ENCODE assay signal across 13 cellular contexts in the genomic region with DNA sequence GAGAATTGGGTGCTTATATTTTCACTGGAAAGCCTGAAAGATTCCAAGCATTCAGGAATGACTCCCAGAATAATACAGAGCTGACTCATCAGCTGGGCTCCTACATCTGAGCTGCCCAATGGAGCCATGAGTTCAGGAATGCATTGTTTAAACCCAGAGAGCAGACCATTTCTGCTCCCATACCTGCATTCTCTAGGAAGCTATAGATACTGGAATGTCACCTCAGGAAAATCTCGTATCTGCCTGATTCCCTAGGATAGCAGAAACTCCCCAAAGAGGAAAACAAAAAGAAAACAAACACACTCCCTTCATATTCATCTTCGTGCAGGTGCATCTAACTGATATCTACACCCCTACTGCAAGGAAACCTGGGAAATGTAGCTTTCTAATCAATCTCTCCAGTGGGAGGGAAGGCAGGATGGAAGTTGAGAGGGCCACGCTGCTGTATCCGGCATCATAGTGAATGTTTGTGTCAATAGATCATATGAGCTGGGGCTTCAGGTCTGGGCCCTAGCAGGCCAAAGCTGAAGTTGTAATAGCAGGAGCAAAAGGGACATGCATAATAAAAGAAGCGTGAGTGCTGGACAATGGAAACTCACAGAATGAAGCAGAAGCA. TPM values are rescaled to one million over a fixed set of nuclear protein-coding genes. Genes with fewer than 3 reads are reported as not detected.
DNase-seq lines count a peak whose midpoint lies in the region; TF ChIP-seq lines count a peak whose summit lies in the region.
"Had no signal": no experiment of that assay in that cellular context is flagged by ENCODE, and none has a peak within 500 bp of the region (broad histone marks: within the 10 kb centered on the region; RNA-seq: fewer than 3 reads in every experiment).

No MANE protein-coding gene starts in this region.

- TF ChIP-seq CTCF in cardiac fibroblast (IDR thresholded peaks at IDR 0.05; ENCODE audit: low read depth, low read length), result no peak

- H3K4me3 ChIP-seq in cardiac fibroblast (replicated peaks in 1 of 2; ENCODE audit: low read depth in 2 of 2, low read length in 2 of 2), result no peak overlapping the region
- H3K4me3 ChIP-seq: BLaER1 treated with 17β-estradiol and CSF1 and Interleukin-3, amounts not matched to agents 10 nM and 100 nM; GM12878 had no signal

- H3K4me1 Mint-ChIP-seq in activated naive CD4-positive, alpha-beta T cell treated with anti-CD3 and anti-CD28 coated beads, Interleukin-2, amount 10 ng/mL, durations not matched to agents 7 days and 5 days, result no peaks in the 10 kb centered on the region
- H3K4me1 Mint-ChIP-seq in activated CD4-positive, alpha-beta memory T cell treated with anti-CD3 and anti-CD28 coated beads, Interleukin-2, amount 10 ng/mL, durations not matched to agents 7 days and 5 days, result no peaks in the 10 kb centered on the region

- peaks cover 13% of the 10 kb centered on the region for H3K27me3 Mint-ChIP-seq in activated naive CD4-positive, alpha-beta T cell treated with anti-CD3 and anti-CD28 coated beads, Interleukin-2, amount 10 ng/mL, durations not matched to agents 7 days and 5 days
- no peaks in the 10 kb centered on the region for H3K27me3 Mint-ChIP-seq in activated CD4-positive, alpha-beta memory T cell treated with anti-CD3 and anti-CD28 coated beads, Interleukin-2, amount 10 ng/mL, durations not matched to agents 7 days and 5 days

- POLR2A ChIA-PET in activated CD4-positive, alpha-beta memory T cell treated with anti-CD3 and anti-CD28 coated beads, Interleukin-2, amount 10 ng/mL, durations not matched to agents 7 days and 5 days (lab: Charles Lee), result no interaction called here

- no peaks in the 10 kb centered on the region for H3K36me3 Mint-ChIP-seq in activated naive CD4-positive, alpha-beta T cell treated with anti-CD3 and anti-CD28 coated beads, Interleukin-2, amount 10 ng/mL, durations not matched to agents 7 days and 5 days
- H3K36me3 Mint-ChIP-seq in activated CD4-positive, alpha-beta memory T cell treated with anti-CD3 and anti-CD28 coated beads, Interleukin-2, amount 10 ng/mL, durations not matched to agents 7 days and 5 days (ENCODE audit: low read depth), result no peaks in the 10 kb centered on the region

- no peak overlapping the region for H3K4me3 Mint-ChIP-seq in activated naive CD4-positive, alpha-beta T cell treated with anti-CD3 and anti-CD28 coated beads, Interleukin-2, amount 10 ng/mL, durations not matched to agents 7 days and 5 days
- no peak overlapping the region for H3K4me3 Mint-ChIP-seq in activated CD4-positive, alpha-beta memory T cell treated with anti-CD3 and anti-CD28 coated beads, Interleukin-2, amount 10 ng/mL, durations not matched to agents 7 days and 5 days

- H3K9me3 Mint-ChIP-seq in activated naive CD4-positive, alpha-beta T cell treated with anti-CD3 and anti-CD28 coated beads, Interleukin-2, amount 10 ng/mL, durations not matched to agents 7 days and 5 days, result no peaks in the 10 kb centered on the region
- H3K9me3 Mint-ChIP-seq in activated CD4-positive, alpha-beta memory T cell treated with anti-CD3 and anti-CD28 coated beads, Interleukin-2, amount 10 ng/mL, durations not matched to agents 7 days and 5 days, result no peaks in the 10 kb centered on the region

- no peak overlapping the region for H3K27ac Mint-ChIP-seq in activated naive CD4-positive, alpha-beta T cell treated with anti-CD3 and anti-CD28 coated beads, Interleukin-2, amount 10 ng/mL, durations not matched to agents 7 days and 5 days
- no peak overlapping the region for H3K27ac Mint-ChIP-seq in activated CD4-positive, alpha-beta memory T cell treated with anti-CD3 and anti-CD28 coated beads, Interleukin-2, amount 10 ng/mL, durations not matched to agents 7 days and 5 days

- CTCF ChIA-PET in activated naive CD4-positive, alpha-beta T cell treated with anti-CD3 and anti-CD28 coated beads, Interleukin-2, amount 10 ng/mL, durations not matched to agents 7 days and 5 days (lab: Charles Lee), result interaction anchor here (5.8 to 9.8 kb wide), 2 partner anchors 84 to 136 kb away, joined by 109 to 129 read pairs; no protein-coding TSS in a partner anchor
- CTCF ChIA-PET in activated CD4-positive, alpha-beta memory T cell treated with anti-CD3 and anti-CD28 coated beads, Interleukin-2, amount 10 ng/mL, durations not matched to agents 7 days and 5 days (lab: Charles Lee), result interaction anchor here (1.4 to 6.6 kb wide), 4 partner anchors 36 to 137 kb away, joined by 3 to 89 read pairs (median 22); no protein-coding TSS in a partner anchor

- DNase-seq in AG20443 (ENCODE audit: low spot score), result peak; percentile 77
- peak; percentile 58 for DNase-seq in LHCN-M2 (ENCODE audit: low read depth)
- DNase-seq in cardiac fibroblast (ENCODE audit: low read depth in 2 of 2), result peak; percentile 58 to 74
- peak; percentile 85 for DNase-seq in kidney tubule cell (ENCODE audit: low spot score)
- no peak for DNase-seq in activated naive CD4-positive, alpha-beta T cell treated with anti-CD3 and anti-CD28 coated beads, Interleukin-2, amount 10 ng/mL, durations not matched to agents 7 days and 5 days
- no peak for DNase-seq in RPMI8226
- DNase-seq in activated CD4-positive, alpha-beta memory T cell treated with anti-CD3 and anti-CD28 coated beads, Interleukin-2, amount 10 ng/mL, durations not matched to agents 7 days and 5 days, result no peak
- DNase-seq in NCI-H1694 treated with DMSO at 0.1 percent for 48 hours (lab: John Stamatoyannopoulos, UW), result no peak
- DNase-seq: cortex of kidney, NCI-H1048, posterior cingulate gyrus had no signal

RNA-seq across cellular contexts. Expression of a gene that starts 8.2 kb away (rescaled TPM):
- 0.06 and 0.57 TPM in 2 replicates for total RNA-seq in LHCN-M2 (2014; rRNA removed)
- 0.16 TPM for polyA plus RNA-seq in LHCN-M2 (2012)
- under 1 TPM; 0.13 to 0.20 TPM for total RNA-seq in activated CD4-positive, alpha-beta memory T cell treated with anti-CD3 and anti-CD28 coated beads, Interleukin-2, amount 10 ng/mL, durations not matched to agents 7 days and 5 days

Comparison
In these comparisons a context has a peak if more than half of its experiments do, and no peak if none do; other contexts are left out.
1. DNase-seq: peak in AG20443 (single experiment), LHCN-M2 (single experiment), cardiac fibroblast (2 of 2) and kidney tubule cell (single experiment); none in activated naive CD4-positive, alpha-beta T cell treated with anti-CD3 and anti-CD28 coated beads, Interleukin-2, amount 10 ng/mL, durations not matched to agents 7 days and 5 days (single experiment), RPMI8226 (single experiment), activated CD4-positive, alpha-beta memory T cell treated with anti-CD3 and anti-CD28 coated beads, Interleukin-2, amount 10 ng/mL, durations not matched to agents 7 days and 5 days (single experiment) and NCI-H1694 treated with DMSO at 0.1 percent for 48 hours (single experiment).